ENCODE assay signal across 11 cellular contexts in the genomic region with DNA sequence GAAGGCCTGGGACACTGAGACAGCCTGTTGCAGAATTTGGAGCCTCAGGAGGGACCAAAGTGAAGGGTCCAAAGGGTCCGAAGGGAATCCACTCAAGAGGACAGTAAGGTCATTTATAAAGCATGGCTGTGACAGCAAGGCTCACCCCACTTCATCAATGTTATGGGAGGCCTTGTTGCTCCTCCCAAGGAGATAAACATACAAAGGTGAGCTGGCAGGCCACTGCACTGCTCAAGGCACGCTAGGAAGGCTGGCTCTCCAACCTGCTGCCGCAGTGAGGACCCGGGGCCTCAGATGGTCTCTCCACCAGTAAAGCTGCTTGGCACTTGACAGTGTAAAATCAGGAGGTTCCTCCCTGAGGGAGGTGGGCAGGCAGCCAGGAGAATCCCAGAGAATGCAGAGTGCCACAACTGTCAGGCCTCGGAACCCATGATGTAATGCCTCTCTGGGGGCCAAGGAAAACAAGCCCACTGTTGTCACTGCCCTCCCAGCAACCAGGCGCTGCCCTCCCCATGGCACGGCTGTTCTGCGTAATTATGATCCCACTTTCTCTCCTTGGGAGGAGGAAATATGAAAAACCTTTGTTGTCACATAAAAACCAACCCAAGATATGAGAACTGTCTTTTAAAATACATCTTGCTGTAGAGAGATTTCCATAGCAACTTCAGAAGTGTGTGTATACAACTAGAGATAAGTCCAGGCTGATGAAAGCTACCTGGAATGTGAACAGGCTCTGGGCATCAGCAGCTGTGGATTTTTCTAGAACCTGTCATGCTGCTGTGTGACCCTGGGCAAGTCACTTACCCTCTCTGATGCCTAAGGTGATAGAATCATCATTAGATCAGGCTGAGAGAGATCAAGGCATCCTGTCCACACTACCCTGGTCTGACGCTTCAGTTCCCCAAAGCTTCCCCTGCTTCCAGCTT.
DNase-seq lines count a peak whose midpoint lies in the region; ATAC-seq and TF ChIP-seq lines count a peak whose summit lies in the region.
"Had no signal": no experiment of that assay in that cellular context is flagged by ENCODE, and none has a peak within 500 bp of the region (broad histone marks: within the 10 kb centered on the region; RNA-seq: fewer than 3 reads in every experiment).

No MANE protein-coding gene starts in this region.

- peaks cover 3% of the 10 kb centered on the region for H3K4me1 Mint-ChIP-seq in activated T-cell treated with anti-CD3 and anti-CD28 coated beads, Interleukin-2, amount 50 U/mL, for 4 hours (ENCODE audit: low read depth)

- peak; percentile 55 to 89 (median 82) for ATAC-seq in heart left ventricle
- ATAC-seq in sciatic nerve = no peak
- ATAC-seq in HG02610 (IDR thresholded peaks at IDR 0.05; ENCODE audit: unreplicated experiment) = no peak
- no peak for ATAC-seq in activated T-cell treated with anti-CD3 and anti-CD28 coated beads, Interleukin-2, amount 50 U/mL, for 4 hours

- H3K9me3 Mint-ChIP-seq in activated T-cell treated with anti-CD3 and anti-CD28 coated beads, Interleukin-2, amount 50 U/mL, for 4 hours = no peaks in the 10 kb centered on the region

- 39 to 65% (median 60%) methylated on average over 6 to 9 of the region's 9 CpGs for WGBS in heart left ventricle, 4 donors
- WGBS in transverse colon (ENCODE audit: low coverage in 1 of 2), 2 donors = 70 to 74% methylated on average over 3 to 9 of the region's 9 CpGs

- no peak for TF ChIP-seq EP300 in transverse colon (IDR thresholded peaks at IDR 0.05; ENCODE audit: low read depth)

- peaks cover 14% of the 10 kb centered on the region for H3K27me3 Mint-ChIP-seq in activated T-cell treated with anti-CD3 and anti-CD28 coated beads, Interleukin-2, amount 50 U/mL, for 4 hours (ENCODE audit: low read depth)

- in situ Hi-C loops in transverse colon (cut with MboI; ENCODE audit: low pct_ligation_motif_present in 1 of 4, low pct_unique_long_range_greater_than_20kb in 1 of 4, low sequenced_read_pairs in 3 of 4) = loop anchor here in 1 of 4 donors (10.0 kb wide), 1 partner anchor 203 kb away; a partner anchor contains a TSS

- peaks cover 0 to 6% (median 0%) of the 10 kb centered on the region in 9 donors for H3K36me3 ChIP-seq in heart left ventricle
- no peaks in the 10 kb centered on the region for H3K36me3 ChIP-seq in transverse colon
- H3K36me3 ChIP-seq in vagina = no peaks in the 10 kb centered on the region

- no peaks in the 10 kb centered on the region for H3K36me3 Mint-ChIP-seq in activated T-cell treated with anti-CD3 and anti-CD28 coated beads, Interleukin-2, amount 50 U/mL, for 4 hours (ENCODE audit: insufficient read depth)

- H3K4me3 ChIP-seq in heart left ventricle (no peak overlapping the region), transverse colon (no peak overlapping the region), vagina (no peak overlapping the region)

- TF ChIP-seq CTCF in heart left ventricle (IDR thresholded peaks at IDR 0.05) = no peak
- no peak for TF ChIP-seq CTCF in transverse colon (IDR thresholded peaks at IDR 0.05)
- no peak for TF ChIP-seq CTCF in vagina (IDR thresholded peaks at IDR 0.05)

- no peak overlapping the region for H3K4me3 Mint-ChIP-seq in activated T-cell treated with anti-CD3 and anti-CD28 coated beads, Interleukin-2, amount 50 U/mL, for 4 hours

- H3K27me3 ChIP-seq in heart left ventricle (peaks cover 0 to 6% (median 0%) of the 10 kb centered on the region in 9 donors), transverse colon (peaks cover 34% of the 10 kb centered on the region), vagina (no peaks in the 10 kb centered on the region)

- H3K9me3 ChIP-seq in heart left ventricle (no peaks in the 10 kb centered on the region), transverse colon (no peaks in the 10 kb centered on the region), vagina (no peaks in the 10 kb centered on the region)

- DNase-seq in LHCN-M2 (ENCODE audit: low read depth) (peak; percentile 46), amniotic epithelial cell (ENCODE audit: low read depth) (peak; percentile 80), heart left ventricle (peak in 4 of 5 donors; percentile 43 to 79 (median 64)), sciatic nerve (ENCODE audit: low spot score) (peak; percentile 33), transverse colon (no peak), vagina (ENCODE audit: extremely low spot score in 2 of 2) (no peak)
- DNase-seq in activated T-cell treated with anti-CD3 and anti-CD28 coated beads, Interleukin-2, amount 50 U/mL, for 4 hours = no peak
- DNase-seq: NCI-H1436, occipital lobe, T-helper 9 cell had no signal

- peaks cover 0 to 23% (median 15%) of the 10 kb centered on the region in 12 donors for H3K4me1 ChIP-seq in heart left ventricle
- H3K4me1 ChIP-seq in transverse colon = no peaks in the 10 kb centered on the region
- H3K4me1 ChIP-seq in vagina = no peaks in the 10 kb centered on the region

- intact Hi-C loops in heart left ventricle (cut with DNase I) = loop anchor here in 6 of 10 donors (5.0 to 10.0 kb wide), 5 partner anchors 100 to 205 kb away; a partner anchor contains a TSS
- intact Hi-C loops in sciatic nerve (cut with DNase I) = no loop called here
- intact Hi-C loops in transverse colon (cut with DNase I; ENCODE audit: low total_unique reads) = loop anchor here (10.0 kb wide), 2 partner anchors 203 to 713 kb away; a partner anchor contains a TSS
- intact Hi-C loops in vagina (cut with DNase I) = no loop called here

- TF ChIP-seq POLR2A in heart left ventricle (IDR thresholded peaks at IDR 0.05) (no peak), transverse colon (IDR thresholded peaks at IDR 0.05) (no peak), vagina (IDR thresholded peaks at IDR 0.05) (no peak)

- peak overlapping the region in 8 of 12 donors; percentile 2 to 56 (median 18) for H3K27ac ChIP-seq in heart left ventricle
- peak overlapping the region in 1 of 4 donors; percentile 23 for H3K27ac ChIP-seq in transverse colon
- H3K27ac ChIP-seq in vagina = no peak overlapping the region

Comparison
In these comparisons a context has a peak if more than half of its experiments do, and no peak if none do; other contexts are left out.
1. DNase-seq: peak in LHCN-M2 (single experiment), amniotic epithelial cell (single experiment), heart left ventricle (4 of 5) and sciatic nerve (single experiment); none in transverse colon (single experiment), vagina (0 of 2) and activated T-cell treated with anti-CD3 and anti-CD28 coated beads, Interleukin-2, amount 50 U/mL, for 4 hours (single experiment).
2. ATAC-seq: peak in heart left ventricle (4 of 4); none in sciatic nerve (single experiment), HG02610 (single experiment) and activated T-cell treated with anti-CD3 and anti-CD28 coated beads, Interleukin-2, amount 50 U/mL, for 4 hours (0 of 2).
3. intact Hi-C loops: an anchor here in heart left ventricle (5.0 to 10.0 kb wide) and transverse colon (10.0 kb wide); none called in sciatic nerve and vagina.